Comparison of ENCODE assay signal across 19 cellular contexts in genomic region chr5:2542821-2543220, GRCh38.
DNase-seq lines count a peak whose midpoint lies in the region; ATAC-seq and TF ChIP-seq lines count a peak whose summit lies in the region.
"Had no signal": no experiment of that assay in that cellular context is flagged by ENCODE, and none has a peak within 500 bp of the region (broad histone marks: within the 10 kb centered on the region; RNA-seq: fewer than 3 reads in every experiment).

No MANE protein-coding gene starts in this region.

- H3K4me3 ChIP-seq in right atrium auricular region (no peak overlapping the region), right cardiac atrium (ENCODE audit: low read length) (no peak overlapping the region), coronary artery (no peak overlapping the region), vagina (no peak overlapping the region)

- H3K36me3 ChIP-seq in right atrium auricular region (no peaks in the 10 kb centered on the region), vagina (no peaks in the 10 kb centered on the region)

- H3K27ac ChIP-seq in right atrium auricular region (no peak overlapping the region), right cardiac atrium (ENCODE audit: low read length) (no peak overlapping the region), coronary artery (no peak overlapping the region), vagina (no peak overlapping the region)

- TF ChIP-seq POLR2A in vagina (IDR thresholded peaks at IDR 0.05) = no peak

- TF ChIP-seq CTCF in right atrium auricular region (IDR thresholded peaks at IDR 0.05) = no peak
- TF ChIP-seq CTCF in coronary artery (IDR thresholded peaks at IDR 0.05) = no peak
- TF ChIP-seq CTCF in vagina (IDR thresholded peaks at IDR 0.05) = no peak

- H3K9me3 ChIP-seq in right atrium auricular region (no peaks in the 10 kb centered on the region), right cardiac atrium (ENCODE audit: control insufficient read depth, low read length) (peaks cover 5% of the 10 kb centered on the region), vagina (no peaks in the 10 kb centered on the region)

- no peaks in the 10 kb centered on the region for H3K27me3 ChIP-seq in right atrium auricular region
- H3K27me3 ChIP-seq in right cardiac atrium (ENCODE audit: control insufficient read depth, insufficient read depth) = no peaks in the 10 kb centered on the region
- H3K27me3 ChIP-seq in vagina = no peaks in the 10 kb centered on the region

- intact Hi-C loops in right cardiac atrium (cut with DNase I) = no loop called here
- intact Hi-C loops in posterior vena cava (cut with DNase I) = no loop called here
- intact Hi-C loops in vagina (cut with DNase I) = no loop called here

- WGBS in right cardiac atrium = 68% methylated on average over 8 of the region's 8 CpGs

- H3K4me1 ChIP-seq in right atrium auricular region (no peaks in the 10 kb centered on the region), right cardiac atrium (ENCODE audit: control insufficient read depth, insufficient read depth, low read length) (no peaks in the 10 kb centered on the region), vagina (no peaks in the 10 kb centered on the region)

- ATAC-seq in right cardiac atrium = no peak

- DNase-seq in right atrium auricular region (ENCODE audit: low spot score) (peak; percentile 40), right cardiac atrium (no peak), coronary artery (ENCODE audit: low spot score) (peak; percentile 49), posterior vena cava (ENCODE audit: low spot score) (peak; percentile 60), vagina (ENCODE audit: extremely low spot score in 2 of 2) (peak; percentile 64 to 70), AML-193 (lab: John Stamatoyannopoulos, UW) (no peak), NCI-H1417 treated with DMSO at 0.1 percent for 48 hours (lab: John Stamatoyannopoulos, UW) (no peak)
- no peak for DNase-seq in stimulated activated CD4-positive, alpha-beta T cell treated with anti-CD3 and anti-CD28 coated beads, Interleukin-4, amount 100 ng/mL, for 1 hour
- DNase-seq: 8988T; ACHN; C1 segment of cervical spinal cord; CD4-positive, alpha-beta memory T cell; CD4-positive, CD25-positive, alpha-beta regulatory T cell; CD8-positive, alpha-beta memory T cell; COR-L47; DMS 273 treated with DMSO at 0.1 percent for 48 hours; DMS153; DMS79 treated with DMSO at 0.1 percent for 48 hours; GF-D8 had no signal

Comparison
In these comparisons a context has a peak if more than half of its experiments do, and no peak if none do; other contexts are left out.
1. DNase-seq: peak in right atrium auricular region (single experiment), coronary artery (single experiment), posterior vena cava (single experiment) and vagina (2 of 2); none in right cardiac atrium (0 of 3), AML-193 (0 of 2), stimulated activated CD4-positive, alpha-beta T cell treated with anti-CD3 and anti-CD28 coated beads, Interleukin-4, amount 100 ng/mL, for 1 hour (single experiment) and NCI-H1417 treated with DMSO at 0.1 percent for 48 hours (single experiment).